In genomic region chr14:47389520-47389919, GRCh38 we compare ENCODE assay signal across 14 cellular contexts.
"Had no signal": no experiment of that assay in that cellular context is flagged by ENCODE, and none has a peak within 500 bp of the region (broad histone marks: within the 10 kb centered on the region; RNA-seq: fewer than 3 reads in every experiment).

No MANE protein-coding gene starts in this region.

- ATAC-seq: activated CD4-positive, CD25-positive, alpha-beta regulatory T cell treated with anti-CD3 and anti-CD28 coated beads, Interleukin-2, amount 50 U/mL, for 24 hours; activated T-helper 17 cell treated with anti-CD3 and anti-CD28 coated beads, Interleukin-2, amount 50 U/mL, for 72 hours; esophagus mucosa; stimulated activated effector memory CD8-positive, alpha-beta T cell treated with anti-CD3 and anti-CD28 coated beads, Interleukin-12 subunit alpha, Interleukin-12 subunit beta, amount 100 ng/mL, for 72 hours; T-helper 17 cell had no signal

- H3K36me3 ChIP-seq: ascending aorta, thoracic aorta had no signal

- H3K27me3 ChIP-seq: ascending aorta had no signal

- DNase-seq: activated naive CD4-positive, alpha-beta T cell treated with anti-CD3 and anti-CD28 coated beads, Interleukin-2, amount 10 ng/mL, durations not matched to agents 7 days and 5 days; activated T-cell treated with anti-CD3 and anti-CD28 coated beads for 4 hours; dermis blood vessel endothelial cell; stimulated activated CD4-positive, alpha-beta T cell treated with anti-CD3 and anti-CD28 coated beads, Interleukin-12 subunit alpha, Interleukin-12 subunit beta, amount 100 ng/mL, for 4 hours; stimulated activated CD4-positive, alpha-beta T cell treated with anti-CD3 and anti-CD28 coated beads, Interleukin-2, amount 100 ng/mL, for 24 hours; T-helper 17 cell had no signal

- FAIRE-seq: bronchial epithelial cell had no signal

- H3K4me3 ChIP-seq: ascending aorta, thoracic aorta had no signal

- H3K9me3 ChIP-seq: ascending aorta, thoracic aorta had no signal

- H3K4me1 ChIP-seq: ascending aorta, parathyroid adenoma had no signal

- H3K27ac ChIP-seq: ascending aorta, parathyroid adenoma, thoracic aorta had no signal
